Comparison of ENCODE assay signal across 10 cellular contexts in the genomic region with DNA sequence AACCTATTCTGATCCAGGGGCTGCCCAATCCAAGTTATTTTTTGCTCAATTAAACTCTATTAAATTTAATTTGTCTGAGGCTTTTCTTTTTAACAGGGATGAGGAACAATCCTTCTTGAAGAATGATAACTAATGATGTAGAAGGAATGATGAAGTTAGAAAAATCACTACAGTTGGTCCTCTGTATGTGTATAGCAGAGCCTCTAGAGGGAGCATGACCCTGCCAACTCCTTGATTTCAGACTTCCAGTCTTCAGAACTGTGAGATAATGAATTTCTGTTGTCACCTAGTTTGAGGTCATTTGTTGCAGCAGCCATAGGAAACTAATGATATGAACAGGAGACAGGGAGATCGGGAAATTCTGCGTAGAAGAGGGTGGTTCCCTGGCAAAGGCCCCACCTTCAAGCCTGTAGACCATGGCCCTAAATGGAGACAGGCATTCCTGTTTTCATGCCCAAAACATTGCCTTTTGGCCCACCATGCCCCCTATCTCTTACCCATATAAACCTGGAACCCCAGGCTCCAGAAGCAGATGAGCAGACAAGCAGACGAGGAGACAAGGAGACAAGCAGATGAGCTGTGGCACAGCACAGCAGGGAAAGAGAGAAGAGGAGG. TPM values are rescaled to one million over a fixed set of nuclear protein-coding genes. Genes with fewer than 3 reads are reported as not detected.
DNase-seq lines count a peak whose midpoint lies in the region; ATAC-seq, FAIRE-seq and TF ChIP-seq lines count a peak whose summit lies in the region.
"Had no signal": no experiment of that assay in that cellular context is flagged by ENCODE, and none has a peak within 500 bp of the region (broad histone marks: within the 10 kb centered on the region; RNA-seq: fewer than 3 reads in every experiment).

No MANE protein-coding gene starts in this region.

- H4K20me1 ChIP-seq in PC-3 (ENCODE audit: low read length), result no peaks in the 10 kb centered on the region

- TF ChIP-seq POLR2A in A549 (IDR thresholded peaks at IDR 0.05; ENCODE audit: low read length), result no peak

- H3K36me3 ChIP-seq in PC-3 (ENCODE audit: low read depth, low read length), result no peaks in the 10 kb centered on the region

- no peaks in the 10 kb centered on the region for H3K4me1 ChIP-seq in A549
- no peaks in the 10 kb centered on the region for H3K4me1 ChIP-seq in PC-3 (ENCODE audit: insufficient read depth, low read length)

- CTCF ChIA-PET in A549 (lab: Yijun Ruan, JAX), result interaction anchor here (0.6 to 3.2 kb wide), 7 partner anchors 9 to 201 kb away, joined by 3 to 15 read pairs (median 3); partner anchors contain the start of gene QSER1
- CTCF ChIA-PET in PC-3 (lab: Charles Lee), result no interaction called here

- POLR2A ChIA-PET in A549 (lab: Yijun Ruan, JAX) (no interaction called here), PC-3 (lab: Charles Lee; ENCODE audit: unreplicated experiment) (no interaction called here)

- no peak for FAIRE-seq in A549 (lab: Jason Lieb, UNC)

- intact Hi-C loops in PC-3 (cut with micrococcal nuclease), result no loop called here

- H3K4me2 ChIP-seq in A549 (no peak overlapping the region), PC-3 (ENCODE audit: low read length) (no peak overlapping the region)

- H3K9ac ChIP-seq in PC-3 (ENCODE audit: low read length), result no peak overlapping the region

- H3K9me3 ChIP-seq in A549, result no peaks in the 10 kb centered on the region
- no peaks in the 10 kb centered on the region for H3K9me3 ChIP-seq in PC-3 (ENCODE audit: low read length)

- TF ChIP-seq RAD21 in A549 (conservative IDR thresholded peaks at IDR 0.05 in 1 of 2, IDR thresholded peaks at IDR 0.05 in 1 of 2), result peak; percentile 30 to 34; a peak in 3 of 5 replicates

- 42% methylated on average over 3 of the region's 3 CpGs for WGBS in A549 (ENCODE audit: missing lambda C conversion rate)

- ATAC-seq in A549 (peak; percentile 91), PC-3 (peak; percentile 76), GM21825 (IDR thresholded peaks at IDR 0.05; ENCODE audit: unreplicated experiment) (no peak)

- peak; percentile 49 for TF ChIP-seq CTCF in A549 (IDR thresholded peaks at IDR 0.05)
- TF ChIP-seq CTCF in GM12873 (IDR thresholded peaks at IDR 0.05; ENCODE audit: insufficient read depth, low read depth, low read length, missing control alignments), result peak; percentile 59
- peak; percentile 69 for TF ChIP-seq CTCF in PC-3 (conservative IDR thresholded peaks at IDR 0.05; ENCODE audit: low read depth, low read length)
- peak; percentile 55 for TF ChIP-seq CTCF in fibroblast of villous mesenchyme (IDR thresholded peaks at IDR 0.05; ENCODE audit: insufficient read depth, low read depth, low read length)

- peak in 1 of 2 experiments; percentile 34 for DNase-seq in A549 (ENCODE audit: low read depth in 1 of 2, low spot score in 1 of 2)
- DNase-seq in PC-3, result peak; percentile 22
- peak; percentile 22 for DNase-seq in fibroblast of villous mesenchyme (ENCODE audit: low read depth)
- DNase-seq in medulla oblongata (ENCODE audit: extremely low spot score), result no peak
- DNase-seq in activated CD4-positive, alpha-beta T cell treated with anti-CD3 and anti-CD28 coated beads, Interleukin-2, amount 50 U/mL, for 1 hour, result no peak
- no peak for DNase-seq in globus pallidus (ENCODE audit: low spot score)
- DNase-seq: activated naive CD8-positive, alpha-beta T cell treated with anti-CD3 and anti-CD28 coated beads, Interleukin-2, amount 10 ng/mL, durations not matched to agents 7 days and 5 days; NCI-H1048 had no signal

- no peak overlapping the region for H3K4me3 ChIP-seq in A549
- no peak overlapping the region for H3K4me3 ChIP-seq in PC-3 (ENCODE audit: low read length)
- no peak overlapping the region for H3K4me3 ChIP-seq in fibroblast of villous mesenchyme (ENCODE audit: low read depth, low read length)

- H3F3A ChIP-seq in PC-3 (ENCODE audit: low read length, unreplicated experiment), result no peaks in the 10 kb centered on the region

- no peak for TF ChIP-seq EP300 in A549 (IDR thresholded peaks at IDR 0.05)

- no peaks in the 10 kb centered on the region for H3K79me2 ChIP-seq in PC-3 (ENCODE audit: low read length)

- H3K27ac ChIP-seq in A549 (no peak overlapping the region), PC-3 (ENCODE audit: low read length) (no peak overlapping the region)

- no peaks in the 10 kb centered on the region for H3K27me3 ChIP-seq in PC-3 (ENCODE audit: low read length)

- no peak overlapping the region for H2AFZ ChIP-seq in PC-3 (ENCODE audit: low read length)

- no peaks in the 10 kb centered on the region for H3K9me2 ChIP-seq in PC-3 (replicated peaks; ENCODE audit: low read length)

- no TSS peak for BruUV-seq in PC-3 (replicated peaks; lab: Mats Ljungman, UMichigan)

TF ChIP-seq in A549, 52 proteins besides CTCF, POLR2A, EP300 and RAD21:
- TF ChIP-seq PBX3 (IDR thresholded peaks at IDR 0.05) (no peak), SMC3 (IDR thresholded peaks at IDR 0.05) (0 out of 3 replicates have a peak, but pooled peaks have one; percentile 25)

RNA-seq across cellular contexts. Expression of gene QSER1, which starts 7.7 kb away (rescaled TPM):
- polyA plus RNA-seq in A549 (2011; rRNA removed) (27.2 and 29.8 TPM in 2 replicates), A549 (2017; fragmentation: RNase III; extraction: RNeasy Plus Mini Kit Qiagen cat#74134 plus additional on column Dnase treatment) (13.2 to 15.8 TPM (median 13.8 TPM) in 3 replicates)
- polyA plus RNA-seq in A549 (2012; cell fraction: cytosol; rRNA removed), result 4.8 and 5.4 TPM in 2 replicates
- polyA plus RNA-seq in A549 (2012; cell fraction: nucleus; rRNA removed), result 5.1 and 7.8 TPM in 2 replicates
- 35.5 and 37.5 TPM in 2 replicates for polyA minus RNA-seq in A549 (2011; rRNA and poly(A)+ RNA removed)
- total RNA-seq in PC-3 (2014; rRNA removed) (19.4 and 29.8 TPM in 2 replicates), fibroblast of villous mesenchyme (19.0 and 26.8 TPM in 2 replicates)

RNA-seq across cellular contexts. Expression of gene PRRG4, which starts 55.1 kb away (rescaled TPM):
- polyA plus RNA-seq in A549 (2011; rRNA removed) (0.83 and 0.85 TPM in 2 replicates), A549 (2017; fragmentation: RNase III; extraction: RNeasy Plus Mini Kit Qiagen cat#74134 plus additional on column Dnase treatment) (0.72 to 1.4 TPM (median 1.3 TPM) in 3 replicates)
- polyA plus RNA-seq in A549 (2012; cell fraction: cytosol; rRNA removed), result 0.12 and 0.19 TPM in 2 replicates
- polyA plus RNA-seq in A549 (2012; cell fraction: nucleus; rRNA removed), result 0.04 and 0.07 TPM in 2 replicates
- 0.58 and 0.79 TPM in 2 replicates for polyA minus RNA-seq in A549 (2011; rRNA and poly(A)+ RNA removed)
- total RNA-seq in PC-3 (2014; rRNA removed) (12.9 and 17.9 TPM in 2 replicates), fibroblast of villous mesenchyme (under 0.01 TPM in 2 replicates)

Comparison
In these comparisons a context has a peak if more than half of its experiments do, and no peak if none do; other contexts are left out.
1. DNase-seq: peak in PC-3 (single experiment) and fibroblast of villous mesenchyme (single experiment); none in medulla oblongata (single experiment), activated CD4-positive, alpha-beta T cell treated with anti-CD3 and anti-CD28 coated beads, Interleukin-2, amount 50 U/mL, for 1 hour (single experiment) and globus pallidus (single experiment).
2. RNA of gene PRRG4, which starts 55.1 kb away (total RNA-seq): 12.9 to 17.9 TPM in PC-3; under 0.01 TPM in fibroblast of villous mesenchyme; every median in the first group is over 10 times any median in the second.
3. Peak in every context shown above with its lines, with median percentiles within 50 percentile points of each other: CTCF ChIP-seq.